In the genomic region with DNA sequence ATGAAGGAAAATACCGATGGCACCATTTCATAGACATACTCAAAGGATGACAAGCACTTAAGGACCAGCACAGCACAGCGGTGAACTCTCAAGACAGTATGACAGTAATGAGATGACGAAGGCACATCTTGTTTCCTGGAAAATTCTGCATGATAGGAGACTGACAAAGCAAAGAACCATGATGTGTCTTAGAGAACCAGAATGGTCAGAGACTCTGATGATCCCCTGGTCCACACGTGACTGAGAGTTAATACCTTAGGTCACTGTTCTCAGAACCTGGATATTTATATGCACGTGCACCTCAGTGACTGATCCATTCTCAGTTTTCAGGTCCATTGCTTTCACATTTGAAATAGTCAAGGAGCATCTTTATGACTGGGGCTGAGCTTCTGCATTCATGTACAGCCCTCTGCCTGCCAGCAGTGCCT, we compare ENCODE assay signal across 11 cellular contexts. TPM values are rescaled to one million over a fixed set of nuclear protein-coding genes. Genes with fewer than 3 reads are reported as not detected.
DNase-seq lines count a peak whose midpoint lies in the region; ATAC-seq and TF ChIP-seq lines count a peak whose summit lies in the region.
"Had no signal": no experiment of that assay in that cellular context is flagged by ENCODE, and none has a peak within 500 bp of the region (broad histone marks: within the 10 kb centered on the region; RNA-seq: fewer than 3 reads in every experiment).

No MANE protein-coding gene starts in this region.

- DNase-seq in SK-N-DZ (ENCODE audit: low spot score), result no peak
- no peak for DNase-seq in GM23248
- no peak for DNase-seq in adrenal gland
- DNase-seq: NCI-H446 treated with DMSO at 0.1 percent for 48 hours, SHP77 treated with DMSO at 0.1 percent for 48 hours had no signal

- H3K4me3 ChIP-seq in neural cell (ENCODE audit: low read length) (peak overlapping the region; percentile 10), GM23248 (no peak overlapping the region), adrenal gland (no peak overlapping the region)

- H3K36me3 Mint-ChIP-seq in IgD-negative memory B cell, result no peaks in the 10 kb centered on the region

- no peaks in the 10 kb centered on the region for H3K27me3 Mint-ChIP-seq in IgD-negative memory B cell

- H2AFZ ChIP-seq in neural cell (ENCODE audit: low read depth, low read length) (no peak overlapping the region), GM23248 (no peak overlapping the region)

- TF ChIP-seq EP300 in neural cell (conservative IDR thresholded peaks at IDR 0.05; ENCODE audit: poor library complexity, severe bottlenecking), result peak; percentile 89

- H3K9me3 Mint-ChIP-seq in IgD-negative memory B cell, result no peaks in the 10 kb centered on the region

- H3K27ac Mint-ChIP-seq in IgD-negative memory B cell, result peak overlapping the region; percentile 66 to 95 (median 90)

- peak overlapping the region; percentile 81 for H3K27ac ChIP-seq in neural cell (ENCODE audit: low read length)
- no peak overlapping the region for H3K27ac ChIP-seq in GM23248
- no peak overlapping the region for H3K27ac ChIP-seq in adrenal gland

- TF ChIP-seq RAD21 in neural cell (conservative IDR thresholded peaks at IDR 0.05), result no peak

- no peaks in the 10 kb centered on the region for H3K9me2 ChIP-seq in neural cell (ENCODE audit: insufficient read depth, low read length)
- H3K9me2 ChIP-seq in GM23248 (ENCODE audit: insufficient read depth), result no peaks in the 10 kb centered on the region

- ATAC-seq in GM19025 (IDR thresholded peaks at IDR 0.05; ENCODE audit: low read depth, unreplicated experiment) (peak; percentile 35), GM21723 (IDR thresholded peaks at IDR 0.05; ENCODE audit: unreplicated experiment) (peak; percentile 50)

- peaks cover 9% of the 10 kb centered on the region for H3K36me3 ChIP-seq in neural cell (ENCODE audit: insufficient read depth, low read length)
- H3K36me3 ChIP-seq in GM23248 (ENCODE audit: low read depth), result peaks cover 6% of the 10 kb centered on the region; the same call in 1 of the 2 replicates
- H3K36me3 ChIP-seq in adrenal gland (replicated peaks in 1 of 2), result peaks cover 0 to 14% of the 10 kb centered on the region in 2 donors

- H3K79me2 ChIP-seq in neural cell (replicated peaks; ENCODE audit: insufficient read depth, low read length), result no peaks in the 10 kb centered on the region
- H3K79me2 ChIP-seq in GM23248 (ENCODE audit: insufficient read depth), result no peaks in the 10 kb centered on the region

- H3K9ac ChIP-seq in neural cell (ENCODE audit: low read length), result peak overlapping the region; percentile 16
- H3K9ac ChIP-seq in GM23248, result no peak overlapping the region

- no peak overlapping the region for H3K4me2 ChIP-seq in neural cell (ENCODE audit: low read length)
- H3K4me2 ChIP-seq in GM23248 (ENCODE audit: unreplicated experiment), result no peak overlapping the region

- H3K4me1 ChIP-seq in GM23248 (ENCODE audit: insufficient read depth) (peaks cover 45% of the 10 kb centered on the region), adrenal gland (replicated peaks in 1 of 2) (peaks cover 4 to 20% of the 10 kb centered on the region in 2 donors)

- in situ Hi-C loops in GM23248 (cut with MboI), result no loop called here

- TF ChIP-seq CTCF in neural cell (IDR thresholded peaks at IDR 0.05; ENCODE audit: poor library complexity, severe bottlenecking) (no peak), adrenal gland (IDR thresholded peaks at IDR 0.05) (no peak)

- H3K27me3 ChIP-seq in neural cell (ENCODE audit: insufficient read depth, low read depth, low read length), result no peaks in the 10 kb centered on the region
- H3K27me3 ChIP-seq in GM23248 (replicated peaks; ENCODE audit: insufficient read depth), result no peaks in the 10 kb centered on the region
- H3K27me3 ChIP-seq in adrenal gland, result no peaks in the 10 kb centered on the region

- no peak for TF ChIP-seq POLR2A in adrenal gland (IDR thresholded peaks at IDR 0.05)

- peak overlapping the region in 3 of 4 donors; percentile 21 to 85 (median 49) for H3K4me3 Mint-ChIP-seq in IgD-negative memory B cell

- H3K4me1 Mint-ChIP-seq in IgD-negative memory B cell, result peaks cover 54 to 57% (median 56%) of the 10 kb centered on the region in 3 donors

- H3F3A ChIP-seq in neural cell (ENCODE audit: insufficient read depth, low read length, poor library complexity, severe bottlenecking), result peaks cover 4% of the 10 kb centered on the region
- H3F3A ChIP-seq in GM23248 (ENCODE audit: insufficient read depth), result peaks cover 44% of the 10 kb centered on the region

- H3K9me3 ChIP-seq in neural cell (ENCODE audit: low read length) (no peaks in the 10 kb centered on the region), GM23248 (ENCODE audit: low read depth) (no peaks in the 10 kb centered on the region), adrenal gland (replicated peaks in 1 of 3) (no peaks in the 10 kb centered on the region)

- intact Hi-C loops in adrenal gland (cut with DNase I), result no loop called here

- H4K20me1 ChIP-seq in neural cell (ENCODE audit: insufficient read depth) (no peaks in the 10 kb centered on the region), GM23248 (ENCODE audit: insufficient read depth) (no peaks in the 10 kb centered on the region)

- WGBS in GM23248 (ENCODE audit: low coverage in 1 of 2, low lambda C conversion rate in 2 of 2, missing lambda C conversion rate in 2 of 2), 2 experiments, result 77 to 79% methylated on average over 5 of the region's 5 CpGs
- WGBS in adrenal gland, 4 donors, result 87 to 96% (median 93%) methylated on average over 5 of the region's 5 CpGs

TF ChIP-seq in neural cell, 6 proteins besides CTCF, POLR2A, EP300 and RAD21:
- TF ChIP-seq MXI1 (conservative IDR thresholded peaks at IDR 0.05; ENCODE audit: poor library complexity, severe bottlenecking) (no peak), POLR2AphosphoS5 (IDR thresholded peaks at IDR 0.05) (peak; percentile 76), SMC3 (conservative IDR thresholded peaks at IDR 0.05; ENCODE audit: poor library complexity) (no peak), EZH2 (IDR thresholded peaks at IDR 0.05; ENCODE audit: borderline replicate concordance, insufficient read depth, low read length, poor library complexity, severe bottlenecking) (no peak), TAF1 (IDR thresholded peaks at IDR 0.05; ENCODE audit: low read depth) (no peak)
- TF ChIP-seq, protein P1, sequence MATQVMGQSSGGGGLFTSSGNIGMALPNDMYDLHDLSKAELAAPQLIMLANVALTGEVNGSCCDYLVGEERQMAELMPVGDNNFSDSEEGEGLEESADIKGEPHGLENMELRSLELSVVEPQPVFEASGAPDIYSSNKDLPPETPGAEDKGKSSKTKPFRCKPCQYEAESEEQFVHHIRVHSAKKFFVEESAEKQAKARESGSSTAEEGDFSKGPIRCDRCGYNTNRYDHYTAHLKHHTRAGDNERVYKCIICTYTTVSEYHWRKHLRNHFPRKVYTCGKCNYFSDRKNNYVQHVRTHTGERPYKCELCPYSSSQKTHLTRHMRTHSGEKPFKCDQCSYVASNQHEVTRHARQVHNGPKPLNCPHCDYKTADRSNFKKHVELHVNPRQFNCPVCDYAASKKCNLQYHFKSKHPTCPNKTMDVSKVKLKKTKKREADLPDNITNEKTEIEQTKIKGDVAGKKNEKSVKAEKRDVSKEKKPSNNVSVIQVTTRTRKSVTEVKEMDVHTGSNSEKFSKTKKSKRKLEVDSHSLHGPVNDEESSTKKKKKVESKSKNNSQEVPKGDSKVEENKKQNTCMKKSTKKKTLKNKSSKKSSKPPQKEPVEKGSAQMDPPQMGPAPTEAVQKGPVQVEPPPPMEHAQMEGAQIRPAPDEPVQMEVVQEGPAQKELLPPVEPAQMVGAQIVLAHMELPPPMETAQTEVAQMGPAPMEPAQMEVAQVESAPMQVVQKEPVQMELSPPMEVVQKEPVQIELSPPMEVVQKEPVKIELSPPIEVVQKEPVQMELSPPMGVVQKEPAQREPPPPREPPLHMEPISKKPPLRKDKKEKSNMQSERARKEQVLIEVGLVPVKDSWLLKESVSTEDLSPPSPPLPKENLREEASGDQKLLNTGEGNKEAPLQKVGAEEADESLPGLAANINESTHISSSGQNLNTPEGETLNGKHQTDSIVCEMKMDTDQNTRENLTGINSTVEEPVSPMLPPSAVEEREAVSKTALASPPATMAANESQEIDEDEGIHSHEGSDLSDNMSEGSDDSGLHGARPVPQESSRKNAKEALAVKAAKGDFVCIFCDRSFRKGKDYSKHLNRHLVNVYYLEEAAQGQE (IDR thresholded peaks at IDR 0.05; ENCODE audit: borderline replicate concordance), result peak; percentile 62

RNA-seq across cellular contexts. Expression of a gene that starts 35.3 kb away (rescaled TPM):
- polyA plus RNA-seq in IgD-negative memory B cell (not detected), neural cell (not detected in 2 replicates), GM23248 (2016; fragmentation: Nextera tagmentation; extraction: Ambion mirVana) (0.05 TPM in 1 of 2 replicates, not detected in the other), adrenal gland (under 1 TPM in 1 of 3 donors, not detected in 2; 0.08 TPM)
- not detected in 2 replicates for polyA minus RNA-seq in neural cell
- polyA plus RNA-seq in SK-N-DZ (2014; cell fraction: cytosol; rRNA removed), result not detected in 2 replicates
- polyA plus RNA-seq in SK-N-DZ (2014; cell fraction: nucleus; rRNA removed), result not detected in 2 replicates
- not detected in 2 replicates for total RNA-seq in GM23248 (2014; rRNA removed; shearing (Covaris generic))
- not detected for total RNA-seq in adrenal gland
- total RNA-seq: cardiac septum had no signal
- polyA plus RNA-seq: keratinocyte had no signal

RNA-seq across cellular contexts. Expression of a gene that starts 41.1 kb away (rescaled TPM):
- 10.3 TPM for polyA plus RNA-seq in IgD-negative memory B cell
- 56.5 and 59.7 TPM in 2 replicates for polyA plus RNA-seq in neural cell
- 51.6 and 64.9 TPM in 2 replicates for polyA minus RNA-seq in neural cell
- 49.6 and 54.2 TPM in 2 replicates for polyA plus RNA-seq in SK-N-DZ (2014; cell fraction: cytosol; rRNA removed)
- 75.1 and 106 TPM in 2 replicates for polyA plus RNA-seq in SK-N-DZ (2014; cell fraction: nucleus; rRNA removed)
- 60.8 and 88.1 TPM in 2 replicates for total RNA-seq in GM23248 (2014; rRNA removed; shearing (Covaris generic))
- 11.8 and 12.4 TPM in 2 replicates for polyA plus RNA-seq in GM23248 (2016; fragmentation: Nextera tagmentation; extraction: Ambion mirVana)
- 100 to 1,000 TPM; 128 to 205 (median 162) TPM for total RNA-seq in adrenal gland
- 100 to 1,000 TPM in 1 of 3 donors, 10 to 100 TPM in 2; 42.0 to 137 (median 54.0) TPM for polyA plus RNA-seq in adrenal gland
